In genomic region chr19:3366104-3366760, GRCh38 we compare ENCODE assay signal across 8 cellular contexts. TPM values are rescaled to one million over a fixed set of nuclear protein-coding genes. Genes with fewer than 3 reads are reported as not detected.
DNase-seq lines count a peak whose midpoint lies in the region; ATAC-seq and TF ChIP-seq lines count a peak whose summit lies in the region.

NFIC (plus strand) TSS chr19:3366583; CDS start chr19:3366637, 54 bp downstream.

- H3K27me3 ChIP-seq in AG04450 (ENCODE audit: control insufficient read depth, insufficient read depth, low read length) (no peaks in the 10 kb centered on the region), PC-3 (ENCODE audit: low read length) (no peaks in the 10 kb centered on the region)

- peak within 1 kb of the TSS; percentile 63 for H2AFZ ChIP-seq in PC-3 (ENCODE audit: low read length)

- CTCF ChIA-PET in AG04450 (lab: Charles Lee): no interaction called here
- CTCF ChIA-PET in PC-3 (lab: Charles Lee): no interaction called here

- no peaks in the 10 kb centered on the region for H3K36me3 Mint-ChIP-seq in activated naive CD8-positive, alpha-beta T cell

- peaks cover 75% of the 10 kb centered on the region for H3K79me2 ChIP-seq in PC-3 (ENCODE audit: low read length)

- peak within 1 kb of the TSS; percentile 77 for H3K4me3 Mint-ChIP-seq in activated naive CD8-positive, alpha-beta T cell

- no peaks in the 10 kb centered on the region for H3K27me3 Mint-ChIP-seq in activated naive CD8-positive, alpha-beta T cell

- TF ChIP-seq POLR2A in GM18951 (IDR thresholded peaks at IDR 0.05; ENCODE audit: extremely low read depth, insufficient read depth, insufficient read length): peak; percentile 37

- H3K9me3 Mint-ChIP-seq in activated naive CD8-positive, alpha-beta T cell (ENCODE audit: low read depth): no peaks in the 10 kb centered on the region

- H3K27ac ChIP-seq in AG04450 (ENCODE audit: low read depth, low read length) (peak within 1 kb of the TSS; percentile 70), PC-3 (ENCODE audit: low read length) (peak within 1 kb of the TSS; percentile 74)

- intact Hi-C loops in PC-3 (cut with micrococcal nuclease) (no loop called here), head of caudate nucleus (cut with DNase I) (loop anchor here (5.0 kb wide), 1 partner anchor 36 kb away; no protein-coding TSS in a partner anchor)

- TF ChIP-seq CTCF in AG04450 (IDR thresholded peaks at IDR 0.05; ENCODE audit: low read depth, low read length) (no peak), PC-3 (conservative IDR thresholded peaks at IDR 0.05; ENCODE audit: low read depth, low read length) (no peak)

- H4K20me1 ChIP-seq in PC-3 (ENCODE audit: low read length): no peaks in the 10 kb centered on the region

- no peak for DNase-seq in AG04450 (ENCODE audit: low read depth, low spot score)
- peak; percentile 50 for DNase-seq in PC-3
- peak in 40 of 42 donors; percentile 47 to 87 (median 68) for DNase-seq in head of caudate nucleus
- peak in 42 of 56 donors; percentile 14 to 75 (median 58) for DNase-seq in nucleus accumbens (lab: John Stamatoyannopoulos, UW)

- H3K9me3 ChIP-seq in AG04450 (ENCODE audit: control insufficient read depth, insufficient read depth, low read length) (no peaks in the 10 kb centered on the region; the same call in 1 of the 2 replicates), PC-3 (ENCODE audit: low read length) (no peaks in the 10 kb centered on the region)

- ATAC-seq in PC-3: peak; percentile 39
- ATAC-seq in HG02885 (IDR thresholded peaks at IDR 0.05; ENCODE audit: poor library complexity, unreplicated experiment): no peak
- ATAC-seq in GM18519 (IDR thresholded peaks at IDR 0.05; ENCODE audit: low FRiP score, unreplicated experiment): no peak

- BruUV-seq in PC-3 (replicated peaks; lab: Mats Ljungman, UMichigan): no TSS peak

- H3K4me1 ChIP-seq in PC-3 (ENCODE audit: insufficient read depth, low read length): peaks cover 22% of the 10 kb centered on the region

- H3K4me1 Mint-ChIP-seq in activated naive CD8-positive, alpha-beta T cell (ENCODE audit: low read depth): peaks cover 55% of the 10 kb centered on the region

- POLR2A ChIA-PET in AG04450 (lab: Yijun Ruan, JAX) (interaction anchor here (0.6 to 1.1 kb wide), 2 partner anchors 38 to 436 kb away, joined by 3 read pairs; no protein-coding TSS in a partner anchor), PC-3 (lab: Charles Lee; ENCODE audit: unreplicated experiment) (no interaction called here)

- H3K36me3 ChIP-seq in PC-3 (ENCODE audit: low read depth, low read length): no peaks in the 10 kb centered on the region

- in situ Hi-C loops in GM18951 (cut with MboI; ENCODE audit: low sequenced_read_pairs, unreplicated experiment): no loop called here

- peak within 1 kb of the TSS; percentile 86 for H3K4me2 ChIP-seq in PC-3 (ENCODE audit: low read length)

- H3F3A ChIP-seq in PC-3 (ENCODE audit: low read length, unreplicated experiment): no peaks in the 10 kb centered on the region

- no peaks in the 10 kb centered on the region for H3K9me2 ChIP-seq in PC-3 (replicated peaks; ENCODE audit: low read length)

- H3K4me3 ChIP-seq in AG04450 (ENCODE audit: low read depth, low read length) (peak within 1 kb of the TSS; percentile 76), PC-3 (ENCODE audit: low read length) (peak within 1 kb of the TSS; percentile 90)

- H3K9ac ChIP-seq in PC-3 (ENCODE audit: low read length): peak within 1 kb of the TSS; percentile 95

- H3K27ac Mint-ChIP-seq in activated naive CD8-positive, alpha-beta T cell: no peak within 1 kb of the TSS

RNA-seq across cellular contexts. Expression of gene NFIC, which starts in this region (rescaled TPM):
- polyA plus RNA-seq in AG04450 (2011; rRNA removed): 3.9 and 7.7 TPM in 2 replicates
- 15.0 and 21.4 TPM in 2 replicates for polyA minus RNA-seq in AG04450 (2011; rRNA and poly(A)+ RNA removed)
- 31.7 and 49.6 TPM in 2 replicates for total RNA-seq in PC-3 (2014; rRNA removed)
